In genomic region chr13:32587014-32587773, GRCh38 we compare ENCODE assay signal across 8 cellular contexts. TPM values are rescaled to one million over a fixed set of nuclear protein-coding genes. Genes with fewer than 3 reads are reported as not detected.
DNase-seq lines count a peak whose midpoint lies in the region; ATAC-seq, FAIRE-seq and TF ChIP-seq lines count a peak whose summit lies in the region.

No MANE protein-coding gene starts in this region.

- intact Hi-C loops in HepG2 (cut with micrococcal nuclease; ENCODE audit: unreplicated experiment) = loop anchor here (1.0 to 2.0 kb wide), 2 partner anchors 63 to 956 kb away; no protein-coding TSS in a partner anchor

- peak overlapping the region; percentile 82 for H3K4me2 ChIP-seq in HepG2 (ENCODE audit: low read depth, low read length)

- peaks cover 12% of the 10 kb centered on the region for H3K27me3 Mint-ChIP-seq in activated CD4-positive, alpha-beta T cell treated with anti-CD3 and anti-CD28 coated beads, Interleukin-2, amount 10 ng/mL, durations not matched to agents 7 days and 5 days

- in situ Hi-C loops in HepG2 (cut with HindIII; ENCODE audit: extremely low pct_ligation_motif_present, low pct_unique_long_range_greater_than_20kb) = loop anchor here (5.0 to 25.0 kb wide), 3 partner anchors 65 to 950 kb away; no protein-coding TSS in a partner anchor

- DNase-seq in NCI-H2081 (lab: John Stamatoyannopoulos, UW) (peak; percentile 49 to 63), NCI-H2081 treated with DMSO at 0.1 percent for 48 hours (lab: John Stamatoyannopoulos, UW) (no peak), NCI-H2107 (lab: John Stamatoyannopoulos, UW) (peak; percentile 41), dedifferentiated amniotic fluid mesenchymal stem cell (ENCODE audit: extremely low spot score) (peak; percentile 57), HepG2 (ENCODE audit: low spot score) (peak; percentile 41)
- peak; percentile 58 for DNase-seq in activated CD4-positive, alpha-beta T cell treated with anti-CD3 and anti-CD28 coated beads, Interleukin-2, amount 10 ng/mL, durations not matched to agents 7 days and 5 days
- DNase-seq in stimulated activated CD4-positive, alpha-beta T cell treated with anti-CD3 and anti-CD28 coated beads, Interleukin-4, amount 100 ng/mL, for 24 hours = peak; percentile 59

- peaks cover 31% of the 10 kb centered on the region for H3K4me1 ChIP-seq in HepG2 (ENCODE audit: insufficient read depth, low read length)

- peak; percentile 31; the same call in 1 of the 2 replicates for TF ChIP-seq RAD21 in HepG2 (CRISPR knock-in tag; IDR thresholded peaks at IDR 0.05)

- TF ChIP-seq CTCF in HepG2 (CRISPR knock-in tag; IDR thresholded peaks at IDR 0.05) = peak; percentile 28; the same call in 1 of the 2 replicates

- H3K9me3 ChIP-seq in HepG2 (ENCODE audit: low read length) = no peaks in the 10 kb centered on the region

- ATAC-seq in HG02759 (IDR thresholded peaks at IDR 0.05; ENCODE audit: unreplicated experiment) (peak; percentile 44), HepG2 (peak; percentile 76)

- no peaks in the 10 kb centered on the region for H3K9me3 Mint-ChIP-seq in activated CD4-positive, alpha-beta T cell treated with anti-CD3 and anti-CD28 coated beads, Interleukin-2, amount 10 ng/mL, durations not matched to agents 7 days and 5 days

- H3K4me1 Mint-ChIP-seq in activated CD4-positive, alpha-beta T cell treated with anti-CD3 and anti-CD28 coated beads, Interleukin-2, amount 10 ng/mL, durations not matched to agents 7 days and 5 days = peaks cover 41% of the 10 kb centered on the region

- TF ChIP-seq POLR2A in HepG2 (IDR thresholded peaks at IDR 0.05; ENCODE audit: insufficient read depth in 1 of 2, low read depth in 2 of 2, low read length in 2 of 2) = no peak; a peak in 1 of 4 replicates

- H2AFZ ChIP-seq in HepG2 (ENCODE audit: low read length) = peak overlapping the region; percentile 25

- TF ChIP-seq EP300 in HepG2 (IDR thresholded peaks at IDR 0.05; ENCODE audit: low read depth in 2 of 2, low read length in 2 of 2) (no peak), HepG2 (CRISPR knock-in tag; IDR thresholded peaks at IDR 0.05; ENCODE audit: borderline replicate concordance) (no peak)

- no peak for FAIRE-seq in HepG2 (lab: Jason Lieb, UNC)

- H3K4me3 Mint-ChIP-seq in activated CD4-positive, alpha-beta T cell treated with anti-CD3 and anti-CD28 coated beads, Interleukin-2, amount 10 ng/mL, durations not matched to agents 7 days and 5 days = peak overlapping the region; percentile 95

- H3K27me3 ChIP-seq in HepG2 (ENCODE audit: control insufficient read depth in 1 of 2, insufficient read depth in 2 of 2, low read length in 2 of 2) = no peaks in the 10 kb centered on the region; a peak in 1 of 5 replicates

- H3K79me2 ChIP-seq in HepG2 (ENCODE audit: insufficient read depth, low read length) = peaks cover 49% of the 10 kb centered on the region

- no TSS peak for BruUV-seq in HepG2 (replicated peaks; lab: Mats Ljungman, UMichigan)

- peak overlapping the region; percentile 75 for H3K9ac ChIP-seq in HepG2 (ENCODE audit: insufficient read depth, low read depth, low read length)

- peak overlapping the region; percentile 85 for H3K27ac ChIP-seq in HepG2 (ENCODE audit: extremely low read length, insufficient read depth, low read length)

- 0 out of 2 replicates have a peak, but pooled peaks cover 2% of the 10 kb centered on the region for H4K20me1 ChIP-seq in HepG2 (ENCODE audit: insufficient read depth, low read length)

- CTCF ChIA-PET in activated CD4-positive, alpha-beta T cell treated with anti-CD3 and anti-CD28 coated beads, Interleukin-2, amount 10 ng/mL, durations not matched to agents 7 days and 5 days (lab: Charles Lee) = interaction anchor here (0.5 to 1.2 kb wide), 6 partner anchors 9 to 956 kb away, joined by 3 to 7 read pairs (median 4); partner anchors contain the start of gene N4BP2L2
- CTCF ChIA-PET in HepG2 (lab: Yijun Ruan, JAX; ENCODE audit: low intra/inter-chr PET ratio, low total read pairs) = interaction anchor here (1.2 to 1.7 kb wide), 4 partner anchors 9 to 82 kb away, joined by 3 to 21 read pairs (median 12); no protein-coding TSS in a partner anchor

- peak overlapping the region; percentile 81 to 96 (median 85) for H3K4me3 ChIP-seq in HepG2 (replicated peaks in 1 of 3; ENCODE audit: insufficient read depth in 1 of 3, low read depth in 2 of 3, low read length in 3 of 3)

- peak overlapping the region; percentile 95 for H3K27ac Mint-ChIP-seq in activated CD4-positive, alpha-beta T cell treated with anti-CD3 and anti-CD28 coated beads, Interleukin-2, amount 10 ng/mL, durations not matched to agents 7 days and 5 days

- WGBS in HepG2 (ENCODE audit: low lambda C conversion rate) = 1% methylated on average over 24 of the region's 73 CpGs

- no peaks in the 10 kb centered on the region for H3K36me3 ChIP-seq in HepG2 (replicated peaks in 1 of 2; ENCODE audit: control insufficient read depth in 1 of 2, insufficient read depth in 2 of 2, low read length in 2 of 2)

- POLR2A ChIA-PET in activated CD4-positive, alpha-beta T cell treated with anti-CD3 and anti-CD28 coated beads, Interleukin-2, amount 10 ng/mL, durations not matched to agents 7 days and 5 days (lab: Charles Lee) = interaction anchor here (0.9 kb wide), 1 partner anchor 55 kb away, joined by 3 read pairs; no protein-coding TSS in a partner anchor
- POLR2A ChIA-PET in HepG2 (lab: Yijun Ruan, JAX) = interaction anchor here (0.9 kb wide), 1 partner anchor 63 kb away, joined by 3 read pairs; no protein-coding TSS in a partner anchor

- H3K36me3 Mint-ChIP-seq in activated CD4-positive, alpha-beta T cell treated with anti-CD3 and anti-CD28 coated beads, Interleukin-2, amount 10 ng/mL, durations not matched to agents 7 days and 5 days (ENCODE audit: low read depth) = no peaks in the 10 kb centered on the region

TF ChIP-seq in HepG2, 621 proteins besides CTCF, POLR2A, EP300 and RAD21 (continues in another document):
- TF ChIP-seq ZNF709 (CRISPR knock-in tag; IDR thresholded peaks at IDR 0.05) (no peak), HMG20A (CRISPR knock-in tag; IDR thresholded peaks at IDR 0.05; ENCODE audit: borderline replicate concordance) (no peak), MXD4 (CRISPR knock-in tag; IDR thresholded peaks at IDR 0.05) (0 out of 2 replicates have a peak, but pooled peaks have one; percentile 37), RCOR2 (CRISPR knock-in tag; IDR thresholded peaks at IDR 0.05) (0 out of 2 replicates have a peak, but pooled peaks have one; percentile 29)

RNA-seq across cellular contexts. Expression of gene PDS5B, which starts 0.9 kb away (rescaled TPM):
- total RNA-seq in activated CD4-positive, alpha-beta T cell treated with anti-CD3 and anti-CD28 coated beads, Interleukin-2, amount 10 ng/mL, durations not matched to agents 7 days and 5 days = 10 to 100 TPM; 77.6 to 92.3 TPM
- total RNA-seq in HepG2 (2016; rRNA removed; fragmentation: Illumina TruSeq; extraction: Trizol) = 24.6 and 53.7 TPM in 2 replicates
- 7.4 and 7.9 TPM in 2 replicates for total RNA-seq in HepG2 (2016; cell fraction: cytosol; rRNA removed; fragmentation: Illumina TruSeq; extraction: Trizol; ENCODE audit: low read depth)
- total RNA-seq in HepG2 (2016; cell fraction: insoluble cytoplasmic fraction; rRNA removed; fragmentation: Illumina TruSeq; extraction: Trizol) = 22.7 and 47.5 TPM in 2 replicates
- 9.7 and 11.0 TPM in 2 replicates for total RNA-seq in HepG2 (2016; cell fraction: membrane; rRNA removed; fragmentation: Illumina TruSeq; extraction: Trizol)
- total RNA-seq in HepG2 (2016; cell fraction: nucleus; rRNA removed; fragmentation: Illumina TruSeq; extraction: Trizol) = 56.7 and 57.7 TPM in 2 replicates
- 4.7 and 5.8 TPM in 2 replicates for polyA plus RNA-seq in HepG2 (2011; rRNA removed)
- polyA plus RNA-seq in HepG2 (2011; cell fraction: cytosol; rRNA removed) = 2.4 and 3.9 TPM in 2 replicates
- polyA plus RNA-seq in HepG2 (2011; cell fraction: nucleus; rRNA removed) = 6.2 and 7.3 TPM in 2 replicates
- 10.6 and 16.1 TPM in 2 replicates for polyA plus RNA-seq in HepG2 (2012)
- polyA plus RNA-seq in HepG2 (2016; cell fraction: cytosol; fragmentation: Illumina TruSeq; extraction: Trizol; ENCODE audit: low read depth) = 0.51 and 0.53 TPM in 2 replicates
- 34.6 and 36.3 TPM in 2 replicates for polyA plus RNA-seq in HepG2 (2016; cell fraction: insoluble cytoplasmic fraction; fragmentation: Illumina TruSeq; extraction: Trizol; ENCODE audit: low read depth)
- polyA plus RNA-seq in HepG2 (2016; cell fraction: membrane; fragmentation: Illumina TruSeq; extraction: Trizol; ENCODE audit: low read depth) = 1.4 and 2.0 TPM in 2 replicates
- 29.6 and 30.0 TPM in 2 replicates for polyA plus RNA-seq in HepG2 (2016; cell fraction: nucleus; fragmentation: Illumina TruSeq; extraction: Trizol; ENCODE audit: insufficient read depth, low read depth)
- polyA minus RNA-seq in HepG2 (2011; rRNA and poly(A)+ RNA removed; ENCODE audit: low replicate concordance) = 5.9 and 9.8 TPM in 2 replicates
- 17.9 and 19.7 TPM in 2 replicates for polyA minus RNA-seq in HepG2 (2011; cell fraction: cytosol; rRNA and poly(A)+ RNA removed)
- 75.3 and 79.7 TPM in 2 replicates for polyA minus RNA-seq in HepG2 (2011; cell fraction: nucleus; rRNA and poly(A)+ RNA removed)

RNA-seq across cellular contexts. Expression of gene N4BP2L2, which starts 48.6 kb away (rescaled TPM):
- 100 to 1,000 TPM; 134 to 136 TPM for total RNA-seq in activated CD4-positive, alpha-beta T cell treated with anti-CD3 and anti-CD28 coated beads, Interleukin-2, amount 10 ng/mL, durations not matched to agents 7 days and 5 days
- 81.2 and 82.6 TPM in 2 replicates for total RNA-seq in HepG2 (2016; rRNA removed; fragmentation: Illumina TruSeq; extraction: Trizol)
- total RNA-seq in HepG2 (2016; cell fraction: cytosol; rRNA removed; fragmentation: Illumina TruSeq; extraction: Trizol; ENCODE audit: low read depth) = 71.3 and 84.9 TPM in 2 replicates
- 78.9 and 83.5 TPM in 2 replicates for total RNA-seq in HepG2 (2016; cell fraction: insoluble cytoplasmic fraction; rRNA removed; fragmentation: Illumina TruSeq; extraction: Trizol)
- 34.9 and 44.4 TPM in 2 replicates for total RNA-seq in HepG2 (2016; cell fraction: membrane; rRNA removed; fragmentation: Illumina TruSeq; extraction: Trizol)
- 169 and 172 TPM in 2 replicates for total RNA-seq in HepG2 (2016; cell fraction: nucleus; rRNA removed; fragmentation: Illumina TruSeq; extraction: Trizol)
- polyA plus RNA-seq in HepG2 (2011; rRNA removed) = 47.9 and 58.9 TPM in 2 replicates
- polyA plus RNA-seq in HepG2 (2011; cell fraction: cytosol; rRNA removed) = 10.6 and 15.4 TPM in 2 replicates
- 60.7 and 85.4 TPM in 2 replicates for polyA plus RNA-seq in HepG2 (2011; cell fraction: nucleus; rRNA removed)
- 56.7 and 67.5 TPM in 2 replicates for polyA plus RNA-seq in HepG2 (2012)
- polyA plus RNA-seq in HepG2 (2016; cell fraction: cytosol; fragmentation: Illumina TruSeq; extraction: Trizol; ENCODE audit: low read depth) = 2.5 and 3.0 TPM in 2 replicates
- polyA plus RNA-seq in HepG2 (2016; cell fraction: insoluble cytoplasmic fraction; fragmentation: Illumina TruSeq; extraction: Trizol; ENCODE audit: low read depth) = 50.8 and 51.5 TPM in 2 replicates
- polyA plus RNA-seq in HepG2 (2016; cell fraction: membrane; fragmentation: Illumina TruSeq; extraction: Trizol; ENCODE audit: low read depth) = 6.7 and 7.0 TPM in 2 replicates
- polyA plus RNA-seq in HepG2 (2016; cell fraction: nucleus; fragmentation: Illumina TruSeq; extraction: Trizol; ENCODE audit: insufficient read depth, low read depth) = 123 and 141 TPM in 2 replicates
- polyA minus RNA-seq in HepG2 (2011; rRNA and poly(A)+ RNA removed; ENCODE audit: low replicate concordance) = 12.8 and 15.7 TPM in 2 replicates
- 15.0 and 16.3 TPM in 2 replicates for polyA minus RNA-seq in HepG2 (2011; cell fraction: cytosol; rRNA and poly(A)+ RNA removed)
- 190 and 196 TPM in 2 replicates for polyA minus RNA-seq in HepG2 (2011; cell fraction: nucleus; rRNA and poly(A)+ RNA removed)
